6 cellular contexts compared by ENCODE assay signal in the genomic region with DNA sequence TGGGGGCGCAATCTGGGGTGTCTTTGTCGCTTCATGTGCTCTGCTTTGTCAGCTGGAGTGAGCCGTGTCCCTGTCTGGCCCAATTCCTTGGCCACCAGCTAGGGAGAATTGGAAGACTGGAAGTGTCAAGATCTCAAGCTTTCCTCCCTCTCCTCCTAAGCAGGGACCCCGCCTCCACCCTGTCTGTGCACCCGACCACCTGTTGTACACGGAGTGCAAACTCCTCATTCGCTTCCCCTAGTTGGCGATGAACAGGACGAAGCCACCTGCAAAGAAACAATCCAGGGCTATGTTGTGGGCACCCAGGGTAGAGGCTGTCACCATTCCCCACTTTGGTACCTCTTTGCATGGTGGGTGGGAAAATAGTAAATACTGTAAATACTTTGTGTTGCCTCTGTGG. TPM values are rescaled to one million over a fixed set of nuclear protein-coding genes. Genes with fewer than 3 reads are reported as not detected.
DNase-seq lines count a peak whose midpoint lies in the region; ATAC-seq lines count a peak whose summit lies in the region.
"Had no signal": no experiment of that assay in that cellular context is flagged by ENCODE, and none has a peak within 500 bp of the region (broad histone marks: within the 10 kb centered on the region; RNA-seq: fewer than 3 reads in every experiment).

No MANE protein-coding gene starts in this region.

- H3K27me3 Mint-ChIP-seq in activated CD4-positive, alpha-beta T cell treated with anti-CD3 and anti-CD28 coated beads, Interleukin-2, amount 10 ng/mL, durations not matched to agents 24 days and 14 days, result no peaks in the 10 kb centered on the region
- no peaks in the 10 kb centered on the region for H3K27me3 Mint-ChIP-seq in natural killer cell treated with Interleukin-12 subunit alpha and Interleukin-12 subunit beta and Interleukin-15 and Interleukin-18, amount 100 ng/mL, for 72 hours

- no peak for DNase-seq in activated CD4-positive, alpha-beta T cell treated with anti-CD3 and anti-CD28 coated beads, Interleukin-2, amount 10 ng/mL, durations not matched to agents 24 days and 14 days
- DNase-seq in activated CD4-positive, alpha-beta T cell treated with anti-CD3 and anti-CD28 coated beads, Interleukin-2, amount 50 U/mL, for 1 hour, result no peak
- DNase-seq in natural killer cell treated with Interleukin-12 subunit alpha and Interleukin-12 subunit beta and Interleukin-15 and Interleukin-18, amount 100 ng/mL, for 72 hours (ENCODE audit: low spot score), result no peak
- DNase-seq: activated gamma-delta T cell treated with Interleukin-2 at 50 U/mL for 16 hours, foreskin melanocyte had no signal

- no peak for ATAC-seq in natural killer cell treated with Interleukin-12 subunit alpha and Interleukin-12 subunit beta and Interleukin-15 and Interleukin-18, amount 100 ng/mL, for 72 hours
- ATAC-seq in HG03097 (IDR thresholded peaks at IDR 0.05; ENCODE audit: low FRiP score, unreplicated experiment), result no peak

- H3K36me3 Mint-ChIP-seq in activated CD4-positive, alpha-beta T cell treated with anti-CD3 and anti-CD28 coated beads, Interleukin-2, amount 10 ng/mL, durations not matched to agents 24 days and 14 days (ENCODE audit: low read depth), result peaks cover 55% of the 10 kb centered on the region
- H3K36me3 Mint-ChIP-seq in natural killer cell treated with Interleukin-12 subunit alpha and Interleukin-12 subunit beta and Interleukin-15 and Interleukin-18, amount 100 ng/mL, for 72 hours, result peaks cover 29% of the 10 kb centered on the region

- no peak overlapping the region for H3K27ac Mint-ChIP-seq in activated CD4-positive, alpha-beta T cell treated with anti-CD3 and anti-CD28 coated beads, Interleukin-2, amount 10 ng/mL, durations not matched to agents 24 days and 14 days
- peak overlapping the region; percentile 96 to 98 for H3K27ac Mint-ChIP-seq in natural killer cell treated with Interleukin-12 subunit alpha and Interleukin-12 subunit beta and Interleukin-15 and Interleukin-18, amount 100 ng/mL, for 72 hours

- intact Hi-C loops in activated CD4-positive, alpha-beta T cell treated with anti-CD3 and anti-CD28 coated beads, Interleukin-2, amount 10 ng/mL, durations not matched to agents 24 days and 14 days (cut with micrococcal nuclease), result no loop called here

- no peaks in the 10 kb centered on the region for H3K9me3 Mint-ChIP-seq in activated CD4-positive, alpha-beta T cell treated with anti-CD3 and anti-CD28 coated beads, Interleukin-2, amount 10 ng/mL, durations not matched to agents 24 days and 14 days
- no peaks in the 10 kb centered on the region for H3K9me3 Mint-ChIP-seq in natural killer cell treated with Interleukin-12 subunit alpha and Interleukin-12 subunit beta and Interleukin-15 and Interleukin-18, amount 100 ng/mL, for 72 hours

- peak overlapping the region; percentile 96 for H3K4me3 Mint-ChIP-seq in activated CD4-positive, alpha-beta T cell treated with anti-CD3 and anti-CD28 coated beads, Interleukin-2, amount 10 ng/mL, durations not matched to agents 24 days and 14 days
- H3K4me3 Mint-ChIP-seq in natural killer cell treated with Interleukin-12 subunit alpha and Interleukin-12 subunit beta and Interleukin-15 and Interleukin-18, amount 100 ng/mL, for 72 hours, result peak overlapping the region; percentile 91

- peaks cover 38% of the 10 kb centered on the region for H3K4me1 Mint-ChIP-seq in activated CD4-positive, alpha-beta T cell treated with anti-CD3 and anti-CD28 coated beads, Interleukin-2, amount 10 ng/mL, durations not matched to agents 24 days and 14 days
- peaks cover 39 to 46% of the 10 kb centered on the region in 2 donors for H3K4me1 Mint-ChIP-seq in natural killer cell treated with Interleukin-12 subunit alpha and Interleukin-12 subunit beta and Interleukin-15 and Interleukin-18, amount 100 ng/mL, for 72 hours (ENCODE audit: low read depth in 2 of 2)

RNA-seq across cellular contexts. Expression of a gene that starts 1.7 kb away (rescaled TPM):
- 0.59 and 0.68 TPM in 2 replicates for total RNA-seq in activated CD4-positive, alpha-beta T cell treated with anti-CD3 and anti-CD28 coated beads, Interleukin-2, amount 10 ng/mL, durations not matched to agents 24 days and 14 days
- 1 to 10 TPM in 1 of 2 donors, under 1 TPM in 1; 0.55 to 1.0 TPM for total RNA-seq in natural killer cell treated with Interleukin-12 subunit alpha and Interleukin-12 subunit beta and Interleukin-15 and Interleukin-18, amount 100 ng/mL, for 72 hours

RNA-seq across cellular contexts. Expression of a gene that starts 1.8 kb away (rescaled TPM):
- 170 and 173 TPM in 2 replicates for total RNA-seq in activated CD4-positive, alpha-beta T cell treated with anti-CD3 and anti-CD28 coated beads, Interleukin-2, amount 10 ng/mL, durations not matched to agents 24 days and 14 days
- total RNA-seq in natural killer cell treated with Interleukin-12 subunit alpha and Interleukin-12 subunit beta and Interleukin-15 and Interleukin-18, amount 100 ng/mL, for 72 hours, result 100 to 1,000 TPM; 190 to 233 TPM

RNA-seq across cellular contexts. Expression of a gene that starts 2.0 kb away (rescaled TPM):
- 49.6 and 56.4 TPM in 2 replicates for total RNA-seq in activated CD4-positive, alpha-beta T cell treated with anti-CD3 and anti-CD28 coated beads, Interleukin-2, amount 10 ng/mL, durations not matched to agents 24 days and 14 days
- total RNA-seq in natural killer cell treated with Interleukin-12 subunit alpha and Interleukin-12 subunit beta and Interleukin-15 and Interleukin-18, amount 100 ng/mL, for 72 hours, result 100 to 1,000 TPM in 1 of 2 donors, 10 to 100 TPM in 1; 93.1 to 100 TPM

RNA-seq across cellular contexts. Expression of a gene that starts 13.5 kb away (rescaled TPM):
- total RNA-seq in activated CD4-positive, alpha-beta T cell treated with anti-CD3 and anti-CD28 coated beads, Interleukin-2, amount 10 ng/mL, durations not matched to agents 24 days and 14 days, result 0.54 and 0.70 TPM in 2 replicates
- total RNA-seq in natural killer cell treated with Interleukin-12 subunit alpha and Interleukin-12 subunit beta and Interleukin-15 and Interleukin-18, amount 100 ng/mL, for 72 hours, result under 1 TPM; 0.12 to 0.95 TPM

RNA-seq across cellular contexts. Expression of a gene that starts 20.2 kb away (rescaled TPM):
- 43.3 and 45.8 TPM in 2 replicates for total RNA-seq in activated CD4-positive, alpha-beta T cell treated with anti-CD3 and anti-CD28 coated beads, Interleukin-2, amount 10 ng/mL, durations not matched to agents 24 days and 14 days
- 10 to 100 TPM; 31.3 to 41.3 TPM for total RNA-seq in natural killer cell treated with Interleukin-12 subunit alpha and Interleukin-12 subunit beta and Interleukin-15 and Interleukin-18, amount 100 ng/mL, for 72 hours
